Comparison of ENCODE assay signal across 17 cellular contexts in the genomic region with DNA sequence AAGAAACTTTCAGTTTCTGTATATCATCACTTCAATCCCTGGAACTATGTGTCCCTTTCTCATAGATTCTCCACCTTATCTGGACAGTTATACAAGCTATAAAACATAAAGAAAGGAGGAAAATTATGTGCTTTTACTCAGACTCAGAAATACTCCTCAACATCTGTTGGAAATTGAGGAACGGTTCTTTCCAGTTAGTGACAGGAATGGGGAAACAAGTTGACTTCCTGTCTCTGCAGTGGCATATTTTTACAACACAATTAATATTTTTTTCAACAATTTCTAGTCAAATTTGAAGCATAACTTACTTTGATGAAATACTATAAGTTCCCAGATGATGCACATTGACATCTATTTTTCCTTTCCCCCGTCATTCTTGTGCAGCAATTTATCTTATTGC.
"Had no signal": no experiment of that assay in that cellular context is flagged by ENCODE, and none has a peak within 500 bp of the region (broad histone marks: within the 10 kb centered on the region; RNA-seq: fewer than 3 reads in every experiment).

No MANE protein-coding gene starts in this region.

- H3K27ac ChIP-seq: esophagus muscularis mucosa, foreskin keratinocyte, sigmoid colon, transverse colon had no signal

- H3K9me3 ChIP-seq: sigmoid colon, transverse colon had no signal

- H3K27me3 Mint-ChIP-seq: activated B cell treated with CpG ODN at 0.5 μM for 24 hours; activated CD4-positive, alpha-beta T cell treated with anti-CD3 and anti-CD28 coated beads, Interleukin-2, amount 10 ng/mL, durations not matched to agents 24 days and 14 days; activated naive CD8-positive, alpha-beta T cell; T-cell had no signal

- H3K27ac Mint-ChIP-seq: activated B cell treated with CpG ODN at 0.5 μM for 24 hours; activated CD4-positive, alpha-beta T cell treated with anti-CD3 and anti-CD28 coated beads, Interleukin-2, amount 10 ng/mL, durations not matched to agents 24 days and 14 days; activated naive CD8-positive, alpha-beta T cell; nephron had no signal

- ATAC-seq: foreskin keratinocyte, heart left ventricle, T-cell had no signal

- H3K4me1 Mint-ChIP-seq: nephron had no signal

- H3K4me3 Mint-ChIP-seq: activated B cell treated with CpG ODN at 0.5 μM for 24 hours; activated CD4-positive, alpha-beta T cell treated with anti-CD3 and anti-CD28 coated beads, Interleukin-2, amount 10 ng/mL, durations not matched to agents 24 days and 14 days; activated naive CD8-positive, alpha-beta T cell; nephron; T-cell had no signal

- H3K4me3 ChIP-seq: esophagus muscularis mucosa, heart left ventricle, sigmoid colon, transverse colon had no signal

- DNase-seq: activated B cell treated with CpG ODN at 0.5 μM for 24 hours; activated CD4-positive, alpha-beta T cell treated with anti-CD3 and anti-CD28 coated beads, Interleukin-2, amount 10 ng/mL, durations not matched to agents 24 days and 14 days; activated T-cell treated with anti-CD3 and anti-CD28 coated beads, Interleukin-2, amount 50 U/mL, for 1 hour; anterior cingulate cortex; cerebellar nuclear complex; dermis blood vessel endothelial cell; foreskin keratinocyte; heart left ventricle; sigmoid colon; stimulated activated CD4-positive, alpha-beta T cell treated with anti-CD3 and anti-CD28 coated beads, Interleukin-12 subunit alpha, Interleukin-12 subunit beta, amount 100 ng/mL, for 4 hours; stimulated activated naive CD4-positive, alpha-beta T cell; substantia nigra; T-cell; transverse colon had no signal

- H3K9me3 Mint-ChIP-seq: activated B cell treated with CpG ODN at 0.5 μM for 24 hours; activated CD4-positive, alpha-beta T cell treated with anti-CD3 and anti-CD28 coated beads, Interleukin-2, amount 10 ng/mL, durations not matched to agents 24 days and 14 days had no signal
